Comparison of ENCODE assay signal across 8 cellular contexts in genomic region chr7:91940171-91940570, GRCh38. TPM values are rescaled to one million over a fixed set of nuclear protein-coding genes. Genes with fewer than 3 reads are reported as not detected.
DNase-seq lines count a peak whose midpoint lies in the region; ATAC-seq and TF ChIP-seq lines count a peak whose summit lies in the region.

No MANE protein-coding gene starts in this region.

- TF ChIP-seq CTCF in BE2C (IDR thresholded peaks at IDR 0.05; ENCODE audit: low read depth, low read length) (no peak), HL-60 (IDR thresholded peaks at IDR 0.05; ENCODE audit: insufficient read depth, low read length) (no peak), kidney epithelial cell (IDR thresholded peaks at IDR 0.05; ENCODE audit: insufficient read depth, low read length, poor library complexity, severe bottlenecking) (no peak)

- H3K27ac ChIP-seq in HL-60 (replicated peaks) (peak overlapping the region; percentile 91), caudate nucleus (ENCODE audit: low read depth, low read length) (peak overlapping the region; percentile 87)

- no peaks in the 10 kb centered on the region for H3K9me3 ChIP-seq in BE2C

- H3K4me1 ChIP-seq in BE2C: no peaks in the 10 kb centered on the region

- peak overlapping the region; percentile 94 for H3K4me3 ChIP-seq in BE2C (ENCODE audit: low read depth, low read length)
- peak overlapping the region; percentile 90 for H3K4me3 ChIP-seq in HL-60 (replicated peaks; ENCODE audit: insufficient read depth, low read length)
- peak overlapping the region; percentile 90 for H3K4me3 ChIP-seq in kidney epithelial cell (ENCODE audit: low read depth, low read length)

- H3K27me3 ChIP-seq in BE2C (no peaks in the 10 kb centered on the region), HL-60 (ENCODE audit: insufficient read depth, poor library complexity, severe bottlenecking) (no peaks in the 10 kb centered on the region), kidney epithelial cell (ENCODE audit: control insufficient read depth, insufficient read depth, low read length) (no peaks in the 10 kb centered on the region)

- peak; percentile 21 for DNase-seq in BE2C
- DNase-seq in HL-60 (ENCODE audit: low read depth in 1 of 2, low spot score in 1 of 2): peak in 1 of 2 experiments; percentile 56
- DNase-seq in SK-N-DZ (ENCODE audit: low spot score): peak; percentile 56
- peak in 17 of 61 donors; percentile 12 to 65 (median 40) for DNase-seq in caudate nucleus (lab: John Stamatoyannopoulos, UW)
- DNase-seq in kidney epithelial cell (ENCODE audit: low read depth): no peak
- DNase-seq in stimulated activated CD4-positive, alpha-beta T cell treated with anti-CD3 and anti-CD28 coated beads, Interleukin-2, amount 100 ng/mL, for 24 hours: peak; percentile 23 to 28
- no peak for DNase-seq in mesenteric fat pad (ENCODE audit: low spot score)

- ATAC-seq in GM18907 (IDR thresholded peaks at IDR 0.05; ENCODE audit: unreplicated experiment): peak; percentile 23

- H3K36me3 ChIP-seq in BE2C: no peaks in the 10 kb centered on the region
- H3K36me3 ChIP-seq in kidney epithelial cell (ENCODE audit: control insufficient read depth, insufficient read depth, low read length): no peaks in the 10 kb centered on the region

RNA-seq across cellular contexts. Expression of gene AKAP9, which starts 0.5 kb away (rescaled TPM):
- 17.4 TPM for polyA plus RNA-seq in BE2C (2012; ENCODE audit: insufficient read depth, insufficient read length, low read depth)
- polyA plus RNA-seq in SK-N-DZ (2014; cell fraction: cytosol; rRNA removed): 28.6 and 30.7 TPM in 2 replicates
- 49.5 and 55.1 TPM in 2 replicates for polyA plus RNA-seq in SK-N-DZ (2014; cell fraction: nucleus; rRNA removed)
- total RNA-seq in kidney epithelial cell (36.2 and 36.6 TPM in 2 replicates), mesenteric fat pad (42.6 TPM)

RNA-seq across cellular contexts. Expression of gene MTERF1, which starts 59.7 kb away (rescaled TPM):
- 9.6 TPM for polyA plus RNA-seq in BE2C (2012; ENCODE audit: insufficient read depth, insufficient read length, low read depth)
- polyA plus RNA-seq in SK-N-DZ (2014; cell fraction: cytosol; rRNA removed): 16.6 and 19.3 TPM in 2 replicates
- 14.9 and 17.8 TPM in 2 replicates for polyA plus RNA-seq in SK-N-DZ (2014; cell fraction: nucleus; rRNA removed)
- total RNA-seq in kidney epithelial cell (6.7 and 10.5 TPM in 2 replicates), mesenteric fat pad (7.7 TPM)

Comparison
In these comparisons a context has a peak if more than half of its experiments do, and no peak if none do; other contexts are left out.
1. DNase-seq: peak in BE2C (single experiment), SK-N-DZ (single experiment) and stimulated activated CD4-positive, alpha-beta T cell treated with anti-CD3 and anti-CD28 coated beads, Interleukin-2, amount 100 ng/mL, for 24 hours (2 of 2); none in kidney epithelial cell (single experiment) and mesenteric fat pad (single experiment).
2. Peak in every context shown above with its lines, with median percentiles within 50 percentile points of each other: H3K4me3 ChIP-seq.